1 cellular context compared by ENCODE assay signal in genomic region chr11:1193326-1194230, GRCh38.
A peak's percentile ranks its signal among the peaks of the same experiment; 100 is the strongest.
TF ChIP-seq lines count a peak whose summit lies in the region.

No MANE protein-coding gene starts in this region.

TF ChIP-seq in K562, 482 proteins besides CTCF, POLR2A, EP300 and RAD21:
- peak; percentile 64 for TF ChIP-seq CREM (IDR thresholded peaks at IDR 0.05; ENCODE audit: low read depth)
- TF ChIP-seq BHLHE40 (IDR thresholded peaks at IDR 0.05; ENCODE audit: low read length), result peak; percentile 35; the same call in 1 of the 2 replicates
- no peak for TF ChIP-seq THRB (CRISPR knock-in tag; conservative IDR thresholded peaks at IDR 0.05)
- no peak for TF ChIP-seq ETV6 (IDR thresholded peaks at IDR 0.05; ENCODE audit: borderline replicate concordance in 1 of 2, low read depth in 2 of 2, low read length in 1 of 2)
- no peak for TF ChIP-seq ETV6 (CRISPR knock-in tag; IDR thresholded peaks at IDR 0.05; ENCODE audit: borderline replicate concordance)
- TF ChIP-seq CREB1 (IDR thresholded peaks at IDR 0.05), result no peak
- peak; percentile 25; the same call in 1 of the 2 replicates for TF ChIP-seq CREB1 (CRISPR knock-in tag; IDR thresholded peaks at IDR 0.05)
